ENCODE assay signal across 29 cellular contexts in genomic region chr1:238589843-238590435, GRCh38.
A peak's percentile ranks its signal among the peaks of the same experiment; 100 is the strongest.
DNase-seq lines count a peak whose midpoint lies in the region; ATAC-seq, FAIRE-seq and TF ChIP-seq lines count a peak whose summit lies in the region.
"Had no signal": no experiment of that assay in that cellular context is flagged by ENCODE, and none has a peak within 500 bp of the region (broad histone marks: within the 10 kb centered on the region; RNA-seq: fewer than 3 reads in every experiment).

No MANE protein-coding gene starts in this region.

- in situ Hi-C loops in HepG2 (cut with HindIII; ENCODE audit: extremely low pct_ligation_motif_present, low pct_unique_long_range_greater_than_20kb) (no loop called here), gastrocnemius medialis (cut with MboI; ENCODE audit: low sequenced_read_pairs in 4 of 4) (no loop called here)

- H4K20me1 ChIP-seq in HepG2 (ENCODE audit: insufficient read depth, low read length) = no peaks in the 10 kb centered on the region

- peaks cover 84% of the 10 kb centered on the region for H3K9me3 ChIP-seq in HepG2 (ENCODE audit: low read length)
- H3K9me3 ChIP-seq in right lobe of liver = no peaks in the 10 kb centered on the region
- no peaks in the 10 kb centered on the region for H3K9me3 ChIP-seq in gastrocnemius medialis
- H3K9me3 ChIP-seq: breast epithelium had no signal

- TF ChIP-seq EP300 in HepG2 (IDR thresholded peaks at IDR 0.05; ENCODE audit: low read depth in 2 of 2, low read length in 2 of 2) = no peak
- no peak for TF ChIP-seq EP300 in HepG2 (CRISPR knock-in tag; IDR thresholded peaks at IDR 0.05; ENCODE audit: borderline replicate concordance)

- H3K9ac ChIP-seq in HepG2 (ENCODE audit: insufficient read depth, low read depth, low read length) = no peak overlapping the region

- POLR2A ChIA-PET in HepG2 (lab: Yijun Ruan, JAX) = no interaction called here

- no peak overlapping the region for H3K4me3 Mint-ChIP-seq in activated naive CD8-positive, alpha-beta T cell treated with anti-CD3 and anti-CD28 coated beads for 36 hours
- H3K4me3 Mint-ChIP-seq: activated CD4-positive, alpha-beta memory T cell treated with anti-CD3 and anti-CD28 coated beads for 36 hours; activated naive CD4-positive, alpha-beta T cell treated with anti-CD3 and anti-CD28 coated beads, Interleukin-2, amount 50 U/mL, for 24 hours; activated T-cell treated with anti-CD3 and anti-CD28 coated beads, Interleukin-2, amount 50 U/mL, for 72 hours; CD4-positive, CD25-positive, alpha-beta regulatory T cell; IgD-negative memory B cell; memory B cell; natural killer cell had no signal

- H3K79me2 ChIP-seq in HepG2 (ENCODE audit: insufficient read depth, low read length) = no peaks in the 10 kb centered on the region

- H3K4me2 ChIP-seq in HepG2 (ENCODE audit: low read depth, low read length) = no peak overlapping the region

- H3K36me3 Mint-ChIP-seq in activated naive CD8-positive, alpha-beta T cell treated with anti-CD3 and anti-CD28 coated beads for 36 hours = no peaks in the 10 kb centered on the region
- H3K36me3 Mint-ChIP-seq: activated CD4-positive, alpha-beta memory T cell treated with anti-CD3 and anti-CD28 coated beads for 36 hours; activated naive CD4-positive, alpha-beta T cell treated with anti-CD3 and anti-CD28 coated beads, Interleukin-2, amount 50 U/mL, for 24 hours; CD4-positive, CD25-positive, alpha-beta regulatory T cell; memory B cell; natural killer cell had no signal

- no peak overlapping the region for H3K27ac Mint-ChIP-seq in activated naive CD8-positive, alpha-beta T cell treated with anti-CD3 and anti-CD28 coated beads for 36 hours
- H3K27ac Mint-ChIP-seq: activated CD4-positive, alpha-beta memory T cell treated with anti-CD3 and anti-CD28 coated beads for 36 hours; activated naive CD4-positive, alpha-beta T cell treated with anti-CD3 and anti-CD28 coated beads, Interleukin-2, amount 50 U/mL, for 24 hours; activated T-cell treated with anti-CD3 and anti-CD28 coated beads, Interleukin-2, amount 50 U/mL, for 72 hours; CD4-positive, CD25-positive, alpha-beta regulatory T cell; IgD-negative memory B cell; memory B cell; natural killer cell had no signal

- no TSS peak for BruUV-seq in HepG2 (replicated peaks; lab: Mats Ljungman, UMichigan)

- intact Hi-C loops in HepG2 (cut with micrococcal nuclease; ENCODE audit: unreplicated experiment) = no loop called here
- intact Hi-C loops in right lobe of liver (cut with DNase I) = no loop called here
- intact Hi-C loops in gastrocnemius medialis (cut with DNase I; ENCODE audit: low total_unique reads) = no loop called here

- TF ChIP-seq CTCF in HepG2 (CRISPR knock-in tag; IDR thresholded peaks at IDR 0.05) (no peak), right lobe of liver (IDR thresholded peaks at IDR 0.05) (no peak), fibroblast of villous mesenchyme (IDR thresholded peaks at IDR 0.05; ENCODE audit: insufficient read depth, low read depth, low read length) (no peak), gastrocnemius medialis (IDR thresholded peaks at IDR 0.05 in 4 of 5, conservative IDR thresholded peaks at IDR 0.05 in 1 of 5) (no peak)

- no peaks in the 10 kb centered on the region for H3K4me1 ChIP-seq in HepG2 (ENCODE audit: insufficient read depth, low read length)
- H3K4me1 ChIP-seq in right lobe of liver = no peaks in the 10 kb centered on the region
- H3K4me1 ChIP-seq in gastrocnemius medialis = no peaks in the 10 kb centered on the region
- H3K4me1 ChIP-seq: breast epithelium had no signal

- no peaks in the 10 kb centered on the region for H3K27me3 Mint-ChIP-seq in activated naive CD8-positive, alpha-beta T cell treated with anti-CD3 and anti-CD28 coated beads for 36 hours
- H3K27me3 Mint-ChIP-seq: activated CD4-positive, alpha-beta memory T cell treated with anti-CD3 and anti-CD28 coated beads for 36 hours; activated naive CD4-positive, alpha-beta T cell treated with anti-CD3 and anti-CD28 coated beads, Interleukin-2, amount 50 U/mL, for 24 hours; CD4-positive, CD25-positive, alpha-beta regulatory T cell; IgD-negative memory B cell; memory B cell had no signal

- H2AFZ ChIP-seq in HepG2 (ENCODE audit: low read length) = no peak overlapping the region

- TF ChIP-seq POLR2A in HepG2 (IDR thresholded peaks at IDR 0.05; ENCODE audit: insufficient read depth in 1 of 2, low read depth in 2 of 2, low read length in 2 of 2) (no peak), right lobe of liver (IDR thresholded peaks at IDR 0.05) (no peak), GM12892 (IDR thresholded peaks at IDR 0.05; ENCODE audit: low read depth, low read length) (no peak), gastrocnemius medialis (IDR thresholded peaks at IDR 0.05) (no peak)

- DNase-seq in HepG2 (ENCODE audit: low spot score) = no peak
- no peak for DNase-seq in right lobe of liver
- DNase-seq in amniotic stem cell (lab: John Stamatoyannopoulos, UW) = peak; percentile 62
- DNase-seq in fibroblast of villous mesenchyme (ENCODE audit: low read depth) = peak; percentile 62
- DNase-seq in GM12892 (ENCODE audit: insufficient read length) = no peak
- no peak for DNase-seq in activated naive CD8-positive, alpha-beta T cell treated with anti-CD3 and anti-CD28 coated beads for 36 hours
- DNase-seq in gastrocnemius medialis = no peak
- DNase-seq: activated CD4-positive, alpha-beta memory T cell treated with anti-CD3 and anti-CD28 coated beads for 36 hours; activated T-cell treated with anti-CD3 and anti-CD28 coated beads, Interleukin-2, amount 50 U/mL, for 72 hours; CD4-positive, CD25-positive, alpha-beta regulatory T cell; DMS53; dorsolateral prefrontal cortex; hypothalamus; kidney glomerular epithelial cell; natural killer cell; NCI-H187 treated with DMSO at 0.1 percent for 48 hours; NCI-H345; stimulated activated CD8-positive, alpha-beta memory T cell treated with anti-CD3 and anti-CD28 coated beads, Interleukin-4, amount 100 ng/mL, for 48 hours; WERI-Rb-1 had no signal

- H3K36me3 ChIP-seq in HepG2 (replicated peaks in 1 of 2; ENCODE audit: control insufficient read depth in 1 of 2, insufficient read depth in 2 of 2, low read length in 2 of 2) = no peaks in the 10 kb centered on the region
- no peaks in the 10 kb centered on the region for H3K36me3 ChIP-seq in right lobe of liver
- no peaks in the 10 kb centered on the region for H3K36me3 ChIP-seq in gastrocnemius medialis
- H3K36me3 ChIP-seq: breast epithelium, WERI-Rb-1 had no signal

- CTCF ChIA-PET in HepG2 (lab: Yijun Ruan, JAX; ENCODE audit: low intra/inter-chr PET ratio, low total read pairs) = no interaction called here

- H3K4me3 ChIP-seq in HepG2 (replicated peaks in 1 of 3; ENCODE audit: insufficient read depth in 1 of 3, low read depth in 2 of 3, low read length in 3 of 3) (no peak overlapping the region), right lobe of liver (no peak overlapping the region), fibroblast of villous mesenchyme (ENCODE audit: low read depth, low read length) (no peak overlapping the region), gastrocnemius medialis (no peak overlapping the region)
- H3K4me3 ChIP-seq: breast epithelium, dorsolateral prefrontal cortex, skin epidermis had no signal

- TF ChIP-seq RAD21 in HepG2 (CRISPR knock-in tag; IDR thresholded peaks at IDR 0.05) = no peak

- FAIRE-seq in HepG2 (lab: Jason Lieb, UNC) (no peak), GM12892 (lab: Jason Lieb, UNC) (no peak)
- FAIRE-seq: GM18507, H1 had no signal

- WGBS in HepG2 (ENCODE audit: low lambda C conversion rate) = 18% methylated on average over 9 of the region's 9 CpGs
- 47% methylated on average over 9 of the region's 9 CpGs for WGBS in right lobe of liver (ENCODE audit: insufficient coverage, low coverage, low lambda C conversion rate, missing lambda C conversion rate)

- ATAC-seq in HepG2 = no peak
- ATAC-seq in right lobe of liver = no peak
- no peak for ATAC-seq in GM21576 (IDR thresholded peaks at IDR 0.05; ENCODE audit: unreplicated experiment)
- ATAC-seq in gastrocnemius medialis = no peak
- ATAC-seq: activated T-cell treated with anti-CD3 and anti-CD28 coated beads, Interleukin-2, amount 50 U/mL, for 72 hours; natural killer cell had no signal

- no peaks in the 10 kb centered on the region for H3K4me1 Mint-ChIP-seq in activated naive CD8-positive, alpha-beta T cell treated with anti-CD3 and anti-CD28 coated beads for 36 hours
- H3K4me1 Mint-ChIP-seq: activated naive CD4-positive, alpha-beta T cell treated with anti-CD3 and anti-CD28 coated beads, Interleukin-2, amount 50 U/mL, for 24 hours; CD4-positive, CD25-positive, alpha-beta regulatory T cell; IgD-negative memory B cell; memory B cell; natural killer cell had no signal

- no peaks in the 10 kb centered on the region for H3K27me3 ChIP-seq in HepG2 (ENCODE audit: control insufficient read depth in 1 of 2, insufficient read depth in 2 of 2, low read length in 2 of 2)
- no peaks in the 10 kb centered on the region for H3K27me3 ChIP-seq in right lobe of liver
- H3K27me3 ChIP-seq in gastrocnemius medialis = no peaks in the 10 kb centered on the region
- H3K27me3 ChIP-seq: breast epithelium, dorsolateral prefrontal cortex had no signal

- H3K27ac ChIP-seq in HepG2 (ENCODE audit: extremely low read length, insufficient read depth, low read length) = no peak overlapping the region
- no peak overlapping the region for H3K27ac ChIP-seq in right lobe of liver
- no peak overlapping the region for H3K27ac ChIP-seq in gastrocnemius medialis
- H3K27ac ChIP-seq: 22Rv1, breast epithelium, dorsolateral prefrontal cortex, RWPE1, skin epidermis, WERI-Rb-1 had no signal

- H3K9me3 Mint-ChIP-seq in activated naive CD8-positive, alpha-beta T cell treated with anti-CD3 and anti-CD28 coated beads for 36 hours = no peaks in the 10 kb centered on the region
- H3K9me3 Mint-ChIP-seq: activated naive CD4-positive, alpha-beta T cell treated with anti-CD3 and anti-CD28 coated beads, Interleukin-2, amount 50 U/mL, for 24 hours had no signal

TF ChIP-seq in HepG2, 621 proteins besides CTCF, POLR2A, EP300 and RAD21:
- TF ChIP-seq ZNF678 (CRISPR knock-in tag; IDR thresholded peaks at IDR 0.05) (no peak), MAFF (IDR thresholded peaks at IDR 0.05; ENCODE audit: low read depth, low read length) (peak; percentile 87), MAFK (conservative IDR thresholded peaks at IDR 0.05 in 1 of 2, IDR thresholded peaks at IDR 0.05 in 1 of 2; ENCODE audit: low read length in 2 of 2) (peak; percentile 80 to 91), MAFG (CRISPR knock-in tag; IDR thresholded peaks at IDR 0.05) (no peak)

Comparison
In these comparisons a context has a peak if more than half of its experiments do, and no peak if none do; other contexts are left out.
1. DNase-seq: peak in amniotic stem cell (single experiment) and fibroblast of villous mesenchyme (single experiment); none in HepG2 (single experiment), right lobe of liver (0 of 3), GM12892 (single experiment), activated naive CD8-positive, alpha-beta T cell treated with anti-CD3 and anti-CD28 coated beads for 36 hours (single experiment) and gastrocnemius medialis (0 of 2).